25 cellular contexts compared by ENCODE assay signal in the genomic region with DNA sequence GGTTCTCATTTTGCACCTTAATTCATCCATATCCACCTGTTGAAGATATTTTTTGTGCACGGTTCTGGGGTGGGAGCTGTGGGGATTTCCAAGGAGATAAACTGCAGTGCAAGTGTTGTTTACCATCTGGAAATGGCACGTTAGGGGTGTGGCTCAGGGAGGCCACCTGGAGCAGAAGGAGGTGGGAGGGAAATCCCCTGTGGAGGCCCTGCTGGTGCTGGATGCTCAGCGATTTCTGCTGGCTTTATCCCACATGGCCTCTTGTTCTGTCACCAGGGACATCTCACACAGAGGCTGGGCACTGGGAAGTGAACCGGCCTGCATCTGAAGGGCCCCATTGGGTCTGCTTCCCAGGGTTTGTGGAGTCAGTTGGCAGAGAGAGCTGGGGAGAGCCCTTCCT. TPM values are rescaled to one million over a fixed set of nuclear protein-coding genes. Genes with fewer than 3 reads are reported as not detected.
A peak's percentile ranks its signal among the peaks of the same experiment; 100 is the strongest.
DNase-seq lines count a peak whose midpoint lies in the region; ATAC-seq and TF ChIP-seq lines count a peak whose summit lies in the region.
"Had no signal": no experiment of that assay in that cellular context is flagged by ENCODE, and none has a peak within 500 bp of the region (broad histone marks: within the 10 kb centered on the region; RNA-seq: fewer than 3 reads in every experiment).

No MANE protein-coding gene starts in this region.

- no peak overlapping the region for H3T11ph ChIP-seq in H9 (ENCODE audit: low read length)

- H2BK12ac ChIP-seq in H9 (ENCODE audit: insufficient read length, low read depth, low read length): no peak overlapping the region

- H3K27ac ChIP-seq in H9 (ENCODE audit: insufficient read length, low read depth, low read length): no peak overlapping the region

- H3K9ac ChIP-seq in H9 (ENCODE audit: extremely low read depth, insufficient read length, low read length): no peak overlapping the region

- peaks cover 12% of the 10 kb centered on the region for H3K27me3 Mint-ChIP-seq in brain
- H3K27me3 Mint-ChIP-seq in H9 (ENCODE audit: low read depth): peaks cover 8% of the 10 kb centered on the region

- no peak overlapping the region for H2AK5ac ChIP-seq in H9 (ENCODE audit: insufficient read length, low read length)

- no peak overlapping the region for H4K5ac ChIP-seq in H9 (ENCODE audit: insufficient read length, low read depth, low read length)

- no peak overlapping the region for H2BK120ac ChIP-seq in H9 (ENCODE audit: low read depth, low read length, poor library complexity, severe bottlenecking)

- no peaks in the 10 kb centered on the region for H3K79me1 ChIP-seq in H9 (ENCODE audit: insufficient read depth, low read depth, low read length, poor library complexity, severe bottlenecking)

- no peaks in the 10 kb centered on the region for H3K23me2 ChIP-seq in H9 (ENCODE audit: insufficient read length, low read depth, low read length, poor library complexity, severe bottlenecking)

- no CpG with 5 or more reads among the region's 4 CpGs for WGBS in H9 (ENCODE audit: extremely low coverage, insufficient read length, low lambda C conversion rate)

- H3K4me1 Mint-ChIP-seq in brain: peaks cover 16% of the 10 kb centered on the region
- peaks cover 62 to 65% of the 10 kb centered on the region in 2 experiments for H3K4me1 Mint-ChIP-seq in H9

- no peak overlapping the region for H2AFZ ChIP-seq in H9 (ENCODE audit: low read length)

- no peak overlapping the region for H2BK15ac ChIP-seq in H9 (ENCODE audit: low read depth, low read length)

- no peaks in the 10 kb centered on the region for H3K79me2 ChIP-seq in H9 (ENCODE audit: insufficient read depth, low read length)

- no peaks in the 10 kb centered on the region for H3K9me3 ChIP-seq in H9 (ENCODE audit: control insufficient read depth, low read depth, low read length)

- H4K8ac ChIP-seq in H9 (replicated peaks; ENCODE audit: insufficient read length, low read depth, low read length): no peak overlapping the region

- no peak overlapping the region for H3K4ac ChIP-seq in H9 (ENCODE audit: low read depth, low read length)

- H3K9me3 Mint-ChIP-seq in brain: peaks cover 1 to 21% (median 7%) of the 10 kb centered on the region in 5 experiments
- no peaks in the 10 kb centered on the region for H3K9me3 Mint-ChIP-seq in H9
- H3K9me3 Mint-ChIP-seq: activated T-helper 2 cell treated with anti-CD3 and anti-CD28 coated beads, Interferon-gamma antibody, Interleukin-2, Interleukin-4, amounts not matched to agents 10 μg/mL and 5 μg/mL and 100 μg/mL, durations not matched to agents 14 hours and 24 hours and 36 hours had no signal

- intact Hi-C loops in left ventricle myocardium superior (cut with micrococcal nuclease): no loop called here

- no peak overlapping the region for H2BK5ac ChIP-seq in H9 (ENCODE audit: insufficient read length, low read length)

- no peak overlapping the region for H3K4me3 Mint-ChIP-seq in brain
- no peak overlapping the region for H3K4me3 Mint-ChIP-seq in H9
- H3K4me3 Mint-ChIP-seq: CD4-positive, CD25-positive, alpha-beta regulatory T cell had no signal

- no peak for TF ChIP-seq CTCF in brain (conservative IDR thresholded peaks at IDR 0.05)
- TF ChIP-seq CTCF in H9 (conservative IDR thresholded peaks at IDR 0.05): no peak

- no peak overlapping the region for H3K56ac ChIP-seq in H9 (ENCODE audit: insufficient read length, low read depth, low read length)

- H3K36me3 Mint-ChIP-seq in brain: no peaks in the 10 kb centered on the region
- H3K36me3 Mint-ChIP-seq in H9 (ENCODE audit: insufficient read depth in 1 of 3, low read depth in 3 of 3): no peaks in the 10 kb centered on the region
- H3K36me3 Mint-ChIP-seq: CD4-positive, CD25-positive, alpha-beta regulatory T cell had no signal

- peaks cover 14% of the 10 kb centered on the region; the same call in 1 of the 2 replicates for H3K4me1 ChIP-seq in H9 (ENCODE audit: insufficient read depth, low read length)

- DNase-seq in NCI-H748 (lab: John Stamatoyannopoulos, UW; ENCODE audit: unreplicated experiment): peak; percentile 52
- no peak for DNase-seq in NCI-H748 treated with DMSO at 0.1 percent for 48 hours (lab: John Stamatoyannopoulos, UW)
- peak; percentile 88 for DNase-seq in NCI-H2171 (lab: John Stamatoyannopoulos, UW)
- DNase-seq in OCI-M2 (lab: John Stamatoyannopoulos, UW; ENCODE audit: unreplicated experiment): no peak
- no peak for DNase-seq in left ventricle myocardium superior
- DNase-seq in H9: no peak
- DNase-seq: activated CD4-positive, alpha-beta T cell treated with anti-CD3 and anti-CD28 coated beads, Interleukin-2, amount 50 U/mL, for 1 hour; activated CD8-positive, alpha-beta memory T cell treated with anti-CD3 and anti-CD28 coated beads, Interleukin-2, amount 50 U/mL, for 4 hours; effector CD4-positive, alpha-beta T cell; GOT3; hippocampal formation; islet precursor cell; Karpas-422; NCI-H1048; nucleus accumbens had no signal

- no peak for ATAC-seq in left ventricle myocardium superior
- ATAC-seq: SK-N-SH treated with all-trans-retinoic acid at 6 μM for 48 hours had no signal

- H3K27ac Mint-ChIP-seq in brain (peak overlapping the region in 4 of 5 experiments; percentile 7 to 91 (median 40)), H9 (peak overlapping the region in 1 of 3 experiments; percentile 8; a peak in 2 of 7 replicates)
- H3K27ac Mint-ChIP-seq: activated T-helper 2 cell treated with anti-CD3 and anti-CD28 coated beads, Interferon-gamma antibody, Interleukin-2, Interleukin-4, amounts not matched to agents 10 μg/mL and 5 μg/mL and 100 μg/mL, durations not matched to agents 14 hours and 24 hours and 36 hours; CD4-positive, CD25-positive, alpha-beta regulatory T cell had no signal

- no peak overlapping the region for H4K91ac ChIP-seq in H9 (ENCODE audit: insufficient read length, low read depth, low read length)

- H2BK20ac ChIP-seq in H9 (ENCODE audit: low read depth, low read length, poor library complexity, severe bottlenecking): no peak overlapping the region

- H3K4me2 ChIP-seq in H9 (ENCODE audit: insufficient read depth, insufficient read length, low read length): no peak overlapping the region

- H3K18ac ChIP-seq in H9 (ENCODE audit: insufficient read length, low read depth, low read length): no peak overlapping the region

- no peaks in the 10 kb centered on the region for H4K20me1 ChIP-seq in H9 (ENCODE audit: control insufficient read depth, insufficient read depth, insufficient read length)

- H3K27me3 ChIP-seq in H9 (ENCODE audit: insufficient read depth, low read length): no peaks in the 10 kb centered on the region

- no peak overlapping the region for H3K23ac ChIP-seq in H9 (ENCODE audit: insufficient read length, low read depth, low read length)

- H3K14ac ChIP-seq in H9 (ENCODE audit: insufficient read depth, low read length): no peak overlapping the region

RNA-seq across cellular contexts. Expression of a gene that starts 24.3 kb away (rescaled TPM):
- not detected for polyA plus RNA-seq in brain (ENCODE audit: insufficient read depth, low read depth, low replicate concordance)
- total RNA-seq in left ventricle myocardium superior: not detected
- not detected in 2 replicates for total RNA-seq in H9 (2021)
- total RNA-seq: activated T-helper 2 cell treated with anti-CD3 and anti-CD28 coated beads, Interferon-gamma antibody, Interleukin-2, Interleukin-4, amounts not matched to agents 10 μg/mL and 5 μg/mL and 100 μg/mL, durations not matched to agents 14 hours and 24 hours and 36 hours; CD4-positive, CD25-positive, alpha-beta regulatory T cell; chondrocyte; epithelial cell of proximal tubule; skeletal muscle tissue; subcutaneous adipose tissue; T-helper 2 cell treated with Interferon-gamma antibody and Interleukin-4, amounts not matched to agents 100 ng/mL and 5 ng/mL, for 36 hours; urinary bladder had no signal
- polyA plus RNA-seq: CD4-positive, CD25-positive, alpha-beta regulatory T cell; urinary bladder had no signal

Comparison
In these comparisons a context has a peak if more than half of its experiments do, and no peak if none do; other contexts are left out.
1. DNase-seq: peak in NCI-H748 (single experiment) and NCI-H2171 (single experiment); none in NCI-H748 treated with DMSO at 0.1 percent for 48 hours (single experiment), OCI-M2 (single experiment), left ventricle myocardium superior (single experiment) and H9 (single experiment).